Comparison of ENCODE assay signal across 1 cellular context in the genomic region with DNA sequence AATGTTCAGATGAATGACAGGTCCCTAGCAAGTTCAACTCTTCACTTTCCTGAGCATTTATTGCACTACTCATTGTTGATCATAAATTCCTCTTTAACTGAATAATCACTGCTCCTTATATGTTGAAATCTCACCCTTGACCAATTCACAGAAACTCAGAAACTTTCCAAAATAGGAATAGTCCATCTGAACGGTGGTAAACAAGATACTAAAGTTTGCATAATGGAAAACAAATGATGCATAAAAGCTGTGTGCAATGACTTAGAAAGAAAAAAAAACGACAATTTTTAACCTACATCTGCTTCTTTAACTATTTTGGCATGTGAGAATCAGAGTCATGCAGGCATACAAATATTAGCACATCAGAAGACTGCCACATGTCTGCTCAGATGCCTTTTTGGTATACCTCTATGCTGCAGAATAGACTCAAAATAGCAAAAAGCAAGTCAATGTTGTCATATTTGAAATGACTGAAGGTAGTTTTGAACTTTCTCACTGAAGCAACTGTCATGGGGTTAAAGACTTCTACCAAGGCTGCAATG.
A peak's percentile ranks its signal among the peaks of the same experiment; 100 is the strongest.
TF ChIP-seq lines count a peak whose summit lies in the region.

No MANE protein-coding gene starts in this region.

TF ChIP-seq in GM12878, 131 proteins besides CTCF, POLR2A, EP300 and RAD21 (continued from another document and continues in another):
- TF ChIP-seq, protein P1, sequence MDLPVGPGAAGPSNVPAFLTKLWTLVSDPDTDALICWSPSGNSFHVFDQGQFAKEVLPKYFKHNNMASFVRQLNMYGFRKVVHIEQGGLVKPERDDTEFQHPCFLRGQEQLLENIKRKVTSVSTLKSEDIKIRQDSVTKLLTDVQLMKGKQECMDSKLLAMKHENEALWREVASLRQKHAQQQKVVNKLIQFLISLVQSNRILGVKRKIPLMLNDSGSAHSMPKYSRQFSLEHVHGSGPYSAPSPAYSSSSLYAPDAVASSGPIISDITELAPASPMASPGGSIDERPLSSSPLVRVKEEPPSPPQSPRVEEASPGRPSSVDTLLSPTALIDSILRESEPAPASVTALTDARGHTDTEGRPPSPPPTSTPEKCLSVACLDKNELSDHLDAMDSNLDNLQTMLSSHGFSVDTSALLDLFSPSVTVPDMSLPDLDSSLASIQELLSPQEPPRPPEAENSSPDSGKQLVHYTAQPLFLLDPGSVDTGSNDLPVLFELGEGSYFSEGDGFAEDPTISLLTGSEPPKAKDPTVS (IDR thresholded peaks at IDR 0.05; ENCODE audit: low read depth, low read length), result no peak
- TF ChIP-seq CHD4 (IDR thresholded peaks at IDR 0.05) (no peak), KLF5 (IDR thresholded peaks at IDR 0.05; ENCODE audit: partially characterized antibody) (no peak), TAF1 (IDR thresholded peaks at IDR 0.05; ENCODE audit: borderline replicate concordance, low read depth, low read length) (no peak), IRF4 (IDR thresholded peaks at IDR 0.05; ENCODE audit: low read depth, low read length) (peak; percentile 86), SP1 (IDR thresholded peaks at IDR 0.05; ENCODE audit: low read depth, low read length) (no peak), BRCA1 (IDR thresholded peaks at IDR 0.05; ENCODE audit: low read depth, low read length) (no peak), ASH2L (IDR thresholded peaks at IDR 0.05; ENCODE audit: borderline replicate concordance, low read depth) (no peak), SMAD1 (IDR thresholded peaks at IDR 0.05; ENCODE audit: low read depth, partially characterized antibody) (no peak), ATF7 (IDR thresholded peaks at IDR 0.05; ENCODE audit: low read depth) (peak; percentile 97), RUNX3 (IDR thresholded peaks at IDR 0.05; ENCODE audit: low read length) (peak; percentile 87), WRNIP1 (IDR thresholded peaks at IDR 0.05; ENCODE audit: borderline replicate concordance, low read depth, low read length) (no peak), ZZZ3 (IDR thresholded peaks at IDR 0.05; ENCODE audit: control insufficient read depth, insufficient read length, low read depth) (no peak), RAD51 (IDR thresholded peaks at IDR 0.05) (peak; percentile 72), PML (IDR thresholded peaks at IDR 0.05; ENCODE audit: low read length) (no peak; the same call in 1 of the 2 replicates), MTA3 (IDR thresholded peaks at IDR 0.05; ENCODE audit: borderline replicate concordance, low read length) (peak; percentile 51; the same call in 1 of the 2 replicates), SIN3A (IDR thresholded peaks at IDR 0.05; ENCODE audit: low read depth, low read length) (no peak), ZNF207 (IDR thresholded peaks at IDR 0.05; ENCODE audit: borderline replicate concordance) (no peak), RCOR1 (conservative IDR thresholded peaks at IDR 0.05; ENCODE audit: low read depth, low read length) (no peak), DPF2 (IDR thresholded peaks at IDR 0.05) (peak; percentile 51; the same call in 1 of the 2 replicates), SMARCA5 (IDR thresholded peaks at IDR 0.05) (0 out of 2 replicates have a peak, but pooled peaks have one; percentile 10), CREB1 (IDR thresholded peaks at IDR 0.05; ENCODE audit: low read depth) (no peak; the same call in none of the 2 replicates), IKZF2 (IDR thresholded peaks at IDR 0.05) (peak; percentile 67 to 81), MXI1 (IDR thresholded peaks at IDR 0.05; ENCODE audit: low read depth, low read length) (peak; percentile 64; the same call in 1 of the 2 replicates), TCF3 (IDR thresholded peaks at IDR 0.05; ENCODE audit: borderline replicate concordance, insufficient read depth, low read depth, low read length) (no peak), HDAC6 (IDR thresholded peaks at IDR 0.05; ENCODE audit: unreplicated experiment) (no peak), JUND (IDR thresholded peaks at IDR 0.05; ENCODE audit: low read depth, low read length) (no peak), SUZ12 (IDR thresholded peaks at IDR 0.05; ENCODE audit: unreplicated experiment) (no peak), RB1 (IDR thresholded peaks at IDR 0.05; ENCODE audit: borderline replicate concordance) (no peak), ZBED1 (IDR thresholded peaks at IDR 0.05; ENCODE audit: borderline replicate concordance) (peak; percentile 96)
- TF ChIP-seq, protein P2, sequence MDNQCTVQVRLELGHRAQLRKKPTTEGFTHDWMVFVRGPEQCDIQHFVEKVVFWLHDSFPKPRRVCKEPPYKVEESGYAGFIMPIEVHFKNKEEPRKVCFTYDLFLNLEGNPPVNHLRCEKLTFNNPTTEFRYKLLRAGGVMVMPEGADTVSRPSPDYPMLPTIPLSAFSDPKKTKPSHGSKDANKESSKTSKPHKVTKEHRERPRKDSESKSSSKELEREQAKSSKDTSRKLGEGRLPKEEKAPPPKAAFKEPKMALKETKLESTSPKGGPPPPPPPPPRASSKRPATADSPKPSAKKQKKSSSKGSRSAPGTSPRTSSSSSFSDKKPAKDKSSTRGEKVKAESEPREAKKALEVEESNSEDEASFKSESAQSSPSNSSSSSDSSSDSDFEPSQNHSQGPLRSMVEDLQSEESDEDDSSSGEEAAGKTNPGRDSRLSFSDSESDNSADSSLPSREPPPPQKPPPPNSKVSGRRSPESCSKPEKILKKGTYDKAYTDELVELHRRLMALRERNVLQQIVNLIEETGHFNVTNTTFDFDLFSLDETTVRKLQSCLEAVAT (IDR thresholded peaks at IDR 0.05), result no peak
- TF ChIP-seq, protein P3, sequence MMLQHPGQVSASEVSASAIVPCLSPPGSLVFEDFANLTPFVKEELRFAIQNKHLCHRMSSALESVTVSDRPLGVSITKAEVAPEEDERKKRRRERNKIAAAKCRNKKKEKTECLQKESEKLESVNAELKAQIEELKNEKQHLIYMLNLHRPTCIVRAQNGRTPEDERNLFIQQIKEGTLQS (IDR thresholded peaks at IDR 0.05; ENCODE audit: borderline replicate concordance, extremely low read depth, low read depth, low read length), result no peak
- TF ChIP-seq, protein P4, sequence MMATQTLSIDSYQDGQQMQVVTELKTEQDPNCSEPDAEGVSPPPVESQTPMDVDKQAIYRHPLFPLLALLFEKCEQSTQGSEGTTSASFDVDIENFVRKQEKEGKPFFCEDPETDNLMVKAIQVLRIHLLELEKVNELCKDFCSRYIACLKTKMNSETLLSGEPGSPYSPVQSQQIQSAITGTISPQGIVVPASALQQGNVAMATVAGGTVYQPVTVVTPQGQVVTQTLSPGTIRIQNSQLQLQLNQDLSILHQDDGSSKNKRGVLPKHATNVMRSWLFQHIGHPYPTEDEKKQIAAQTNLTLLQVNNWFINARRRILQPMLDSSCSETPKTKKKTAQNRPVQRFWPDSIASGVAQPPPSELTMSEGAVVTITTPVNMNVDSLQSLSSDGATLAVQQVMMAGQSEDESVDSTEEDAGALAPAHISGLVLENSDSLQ (IDR thresholded peaks at IDR 0.05), result peak; percentile 62; the same call in 1 of the 2 replicates
- TF ChIP-seq, protein P5, sequence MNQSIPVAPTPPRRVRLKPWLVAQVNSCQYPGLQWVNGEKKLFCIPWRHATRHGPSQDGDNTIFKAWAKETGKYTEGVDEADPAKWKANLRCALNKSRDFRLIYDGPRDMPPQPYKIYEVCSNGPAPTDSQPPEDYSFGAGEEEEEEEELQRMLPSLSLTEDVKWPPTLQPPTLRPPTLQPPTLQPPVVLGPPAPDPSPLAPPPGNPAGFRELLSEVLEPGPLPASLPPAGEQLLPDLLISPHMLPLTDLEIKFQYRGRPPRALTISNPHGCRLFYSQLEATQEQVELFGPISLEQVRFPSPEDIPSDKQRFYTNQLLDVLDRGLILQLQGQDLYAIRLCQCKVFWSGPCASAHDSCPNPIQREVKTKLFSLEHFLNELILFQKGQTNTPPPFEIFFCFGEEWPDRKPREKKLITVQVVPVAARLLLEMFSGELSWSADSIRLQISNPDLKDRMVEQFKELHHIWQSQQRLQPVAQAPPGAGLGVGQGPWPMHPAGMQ (IDR thresholded peaks at IDR 0.05; ENCODE audit: borderline replicate concordance), result no peak
- TF ChIP-seq, protein P6, sequence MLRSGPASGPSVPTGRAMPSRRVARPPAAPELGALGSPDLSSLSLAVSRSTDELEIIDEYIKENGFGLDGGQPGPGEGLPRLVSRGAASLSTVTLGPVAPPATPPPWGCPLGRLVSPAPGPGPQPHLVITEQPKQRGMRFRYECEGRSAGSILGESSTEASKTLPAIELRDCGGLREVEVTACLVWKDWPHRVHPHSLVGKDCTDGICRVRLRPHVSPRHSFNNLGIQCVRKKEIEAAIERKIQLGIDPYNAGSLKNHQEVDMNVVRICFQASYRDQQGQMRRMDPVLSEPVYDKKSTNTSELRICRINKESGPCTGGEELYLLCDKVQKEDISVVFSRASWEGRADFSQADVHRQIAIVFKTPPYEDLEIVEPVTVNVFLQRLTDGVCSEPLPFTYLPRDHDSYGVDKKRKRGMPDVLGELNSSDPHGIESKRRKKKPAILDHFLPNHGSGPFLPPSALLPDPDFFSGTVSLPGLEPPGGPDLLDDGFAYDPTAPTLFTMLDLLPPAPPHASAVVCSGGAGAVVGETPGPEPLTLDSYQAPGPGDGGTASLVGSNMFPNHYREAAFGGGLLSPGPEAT (IDR thresholded peaks at IDR 0.05; ENCODE audit: low read depth), result peak; percentile 92
- TF ChIP-seq, protein P7, sequence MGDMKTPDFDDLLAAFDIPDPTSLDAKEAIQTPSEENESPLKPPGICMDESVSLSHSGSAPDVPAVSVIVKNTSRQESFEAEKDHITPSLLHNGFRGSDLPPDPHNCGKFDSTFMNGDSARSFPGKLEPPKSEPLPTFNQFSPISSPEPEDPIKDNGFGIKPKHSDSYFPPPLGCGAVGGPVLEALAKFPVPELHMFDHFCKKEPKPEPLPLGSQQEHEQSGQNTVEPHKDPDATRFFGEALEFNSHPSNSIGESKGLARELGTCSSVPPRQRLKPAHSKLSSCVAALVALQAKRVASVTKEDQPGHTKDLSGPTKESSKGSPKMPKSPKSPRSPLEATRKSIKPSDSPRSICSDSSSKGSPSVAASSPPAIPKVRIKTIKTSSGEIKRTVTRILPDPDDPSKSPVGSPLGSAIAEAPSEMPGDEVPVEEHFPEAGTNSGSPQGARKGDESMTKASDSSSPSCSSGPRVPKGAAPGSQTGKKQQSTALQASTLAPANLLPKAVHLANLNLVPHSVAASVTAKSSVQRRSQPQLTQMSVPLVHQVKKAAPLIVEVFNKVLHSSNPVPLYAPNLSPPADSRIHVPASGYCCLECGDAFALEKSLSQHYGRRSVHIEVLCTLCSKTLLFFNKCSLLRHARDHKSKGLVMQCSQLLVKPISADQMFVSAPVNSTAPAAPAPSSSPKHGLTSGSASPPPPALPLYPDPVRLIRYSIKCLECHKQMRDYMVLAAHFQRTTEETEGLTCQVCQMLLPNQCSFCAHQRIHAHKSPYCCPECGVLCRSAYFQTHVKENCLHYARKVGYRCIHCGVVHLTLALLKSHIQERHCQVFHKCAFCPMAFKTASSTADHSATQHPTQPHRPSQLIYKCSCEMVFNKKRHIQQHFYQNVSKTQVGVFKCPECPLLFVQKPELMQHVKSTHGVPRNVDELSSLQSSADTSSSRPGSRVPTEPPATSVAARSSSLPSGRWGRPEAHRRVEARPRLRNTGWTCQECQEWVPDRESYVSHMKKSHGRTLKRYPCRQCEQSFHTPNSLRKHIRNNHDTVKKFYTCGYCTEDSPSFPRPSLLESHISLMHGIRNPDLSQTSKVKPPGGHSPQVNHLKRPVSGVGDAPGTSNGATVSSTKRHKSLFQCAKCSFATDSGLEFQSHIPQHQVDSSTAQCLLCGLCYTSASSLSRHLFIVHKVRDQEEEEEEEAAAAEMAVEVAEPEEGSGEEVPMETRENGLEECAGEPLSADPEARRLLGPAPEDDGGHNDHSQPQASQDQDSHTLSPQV (IDR thresholded peaks at IDR 0.05), result peak; percentile 71
- TF ChIP-seq, protein P8, sequence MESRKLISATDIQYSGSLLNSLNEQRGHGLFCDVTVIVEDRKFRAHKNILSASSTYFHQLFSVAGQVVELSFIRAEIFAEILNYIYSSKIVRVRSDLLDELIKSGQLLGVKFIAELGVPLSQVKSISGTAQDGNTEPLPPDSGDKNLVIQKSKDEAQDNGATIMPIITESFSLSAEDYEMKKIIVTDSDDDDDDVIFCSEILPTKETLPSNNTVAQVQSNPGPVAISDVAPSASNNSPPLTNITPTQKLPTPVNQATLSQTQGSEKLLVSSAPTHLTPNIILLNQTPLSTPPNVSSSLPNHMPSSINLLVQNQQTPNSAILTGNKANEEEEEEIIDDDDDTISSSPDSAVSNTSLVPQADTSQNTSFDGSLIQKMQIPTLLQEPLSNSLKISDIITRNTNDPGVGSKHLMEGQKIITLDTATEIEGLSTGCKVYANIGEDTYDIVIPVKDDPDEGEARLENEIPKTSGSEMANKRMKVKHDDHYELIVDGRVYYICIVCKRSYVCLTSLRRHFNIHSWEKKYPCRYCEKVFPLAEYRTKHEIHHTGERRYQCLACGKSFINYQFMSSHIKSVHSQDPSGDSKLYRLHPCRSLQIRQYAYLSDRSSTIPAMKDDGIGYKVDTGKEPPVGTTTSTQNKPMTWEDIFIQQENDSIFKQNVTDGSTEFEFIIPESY (IDR thresholded peaks at IDR 0.05), result peak; percentile 9; the same call in 1 of the 2 replicates
- TF ChIP-seq, protein P9, sequence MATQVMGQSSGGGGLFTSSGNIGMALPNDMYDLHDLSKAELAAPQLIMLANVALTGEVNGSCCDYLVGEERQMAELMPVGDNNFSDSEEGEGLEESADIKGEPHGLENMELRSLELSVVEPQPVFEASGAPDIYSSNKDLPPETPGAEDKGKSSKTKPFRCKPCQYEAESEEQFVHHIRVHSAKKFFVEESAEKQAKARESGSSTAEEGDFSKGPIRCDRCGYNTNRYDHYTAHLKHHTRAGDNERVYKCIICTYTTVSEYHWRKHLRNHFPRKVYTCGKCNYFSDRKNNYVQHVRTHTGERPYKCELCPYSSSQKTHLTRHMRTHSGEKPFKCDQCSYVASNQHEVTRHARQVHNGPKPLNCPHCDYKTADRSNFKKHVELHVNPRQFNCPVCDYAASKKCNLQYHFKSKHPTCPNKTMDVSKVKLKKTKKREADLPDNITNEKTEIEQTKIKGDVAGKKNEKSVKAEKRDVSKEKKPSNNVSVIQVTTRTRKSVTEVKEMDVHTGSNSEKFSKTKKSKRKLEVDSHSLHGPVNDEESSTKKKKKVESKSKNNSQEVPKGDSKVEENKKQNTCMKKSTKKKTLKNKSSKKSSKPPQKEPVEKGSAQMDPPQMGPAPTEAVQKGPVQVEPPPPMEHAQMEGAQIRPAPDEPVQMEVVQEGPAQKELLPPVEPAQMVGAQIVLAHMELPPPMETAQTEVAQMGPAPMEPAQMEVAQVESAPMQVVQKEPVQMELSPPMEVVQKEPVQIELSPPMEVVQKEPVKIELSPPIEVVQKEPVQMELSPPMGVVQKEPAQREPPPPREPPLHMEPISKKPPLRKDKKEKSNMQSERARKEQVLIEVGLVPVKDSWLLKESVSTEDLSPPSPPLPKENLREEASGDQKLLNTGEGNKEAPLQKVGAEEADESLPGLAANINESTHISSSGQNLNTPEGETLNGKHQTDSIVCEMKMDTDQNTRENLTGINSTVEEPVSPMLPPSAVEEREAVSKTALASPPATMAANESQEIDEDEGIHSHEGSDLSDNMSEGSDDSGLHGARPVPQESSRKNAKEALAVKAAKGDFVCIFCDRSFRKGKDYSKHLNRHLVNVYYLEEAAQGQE (IDR thresholded peaks at IDR 0.05; ENCODE audit: low read depth, low read length), result peak; percentile 25; the same call in 1 of the 2 replicates
- TF ChIP-seq, protein P10, sequence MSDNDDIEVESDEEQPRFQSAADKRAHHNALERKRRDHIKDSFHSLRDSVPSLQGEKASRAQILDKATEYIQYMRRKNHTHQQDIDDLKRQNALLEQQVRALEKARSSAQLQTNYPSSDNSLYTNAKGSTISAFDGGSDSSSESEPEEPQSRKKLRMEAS (IDR thresholded peaks at IDR 0.05; ENCODE audit: low read depth, low read length), result no peak
- TF ChIP-seq, protein P11, sequence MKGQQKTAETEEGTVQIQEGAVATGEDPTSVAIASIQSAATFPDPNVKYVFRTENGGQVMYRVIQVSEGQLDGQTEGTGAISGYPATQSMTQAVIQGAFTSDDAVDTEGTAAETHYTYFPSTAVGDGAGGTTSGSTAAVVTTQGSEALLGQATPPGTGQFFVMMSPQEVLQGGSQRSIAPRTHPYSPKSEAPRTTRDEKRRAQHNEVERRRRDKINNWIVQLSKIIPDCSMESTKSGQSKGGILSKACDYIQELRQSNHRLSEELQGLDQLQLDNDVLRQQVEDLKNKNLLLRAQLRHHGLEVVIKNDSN (IDR thresholded peaks at IDR 0.05; ENCODE audit: borderline replicate concordance, extremely low read length, insufficient read depth, low read depth, low read length), result no peak
